Comparison of ENCODE assay signal across 26 cellular contexts in the genomic region with DNA sequence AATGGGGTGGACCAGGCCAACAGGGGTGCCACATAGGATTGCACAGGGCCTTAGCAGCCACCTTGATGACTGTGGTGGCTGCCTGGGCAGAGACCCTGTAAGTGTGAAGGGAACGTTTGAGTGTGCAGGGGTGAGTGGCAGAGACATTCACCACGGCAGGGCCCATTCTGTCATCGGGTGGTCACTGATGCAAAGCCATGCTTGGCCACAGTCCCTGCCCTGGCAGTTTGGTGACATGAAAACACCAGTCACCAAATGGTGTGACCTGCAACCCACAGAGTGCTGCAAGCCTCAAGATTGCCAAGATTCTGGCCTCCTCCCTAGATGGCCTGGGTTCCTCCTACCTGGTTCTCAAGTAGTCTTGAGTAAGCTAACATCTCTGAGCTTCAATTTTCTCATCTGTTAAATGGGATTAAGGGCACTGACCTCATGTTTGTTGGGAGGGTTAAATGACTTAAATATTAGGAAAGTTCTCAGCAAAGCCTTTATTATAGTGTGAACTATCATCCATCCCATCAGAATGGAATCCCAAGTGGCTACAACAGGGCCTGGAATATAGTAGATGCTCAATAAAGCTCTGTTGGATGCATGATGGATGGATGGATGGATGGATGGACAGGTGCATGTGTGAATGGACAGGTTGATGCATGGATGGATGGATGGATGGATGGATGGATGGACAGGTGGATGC. TPM values are rescaled to one million over a fixed set of nuclear protein-coding genes. Genes with fewer than 3 reads are reported as not detected.
DNase-seq lines count a peak whose midpoint lies in the region; ATAC-seq, FAIRE-seq and TF ChIP-seq lines count a peak whose summit lies in the region.
"Had no signal": no experiment of that assay in that cellular context is flagged by ENCODE, and none has a peak within 500 bp of the region (broad histone marks: within the 10 kb centered on the region; RNA-seq: fewer than 3 reads in every experiment).

No MANE protein-coding gene starts in this region.

- no peak overlapping the region for H3K27ac Mint-ChIP-seq in T-helper 17 cell
- H3K27ac Mint-ChIP-seq: CD4-positive, alpha-beta memory T cell; CD4-positive, CD25-positive, alpha-beta regulatory T cell; CD8-positive, alpha-beta memory T cell had no signal

- H3K27me3 ChIP-seq in IMR-90 (ENCODE audit: control insufficient read depth, insufficient read depth, low read length): no peaks in the 10 kb centered on the region
- peaks cover 0 to 29% (median 24%) of the 10 kb centered on the region in 4 experiments; a peak in 6 of 7 replicates for H3K27me3 ChIP-seq in H1 (replicated peaks in 1 of 4; ENCODE audit: control insufficient read depth in 3 of 4, extremely low read depth in 1 of 4, insufficient read depth in 3 of 4, low read length in 3 of 4)
- H3K27me3 ChIP-seq in thyroid gland: no peaks in the 10 kb centered on the region
- no peaks in the 10 kb centered on the region for H3K27me3 ChIP-seq in foreskin keratinocyte
- H3K27me3 ChIP-seq: BE2C, BLaER1 had no signal

- H3K23ac ChIP-seq in IMR-90 (ENCODE audit: low read depth, low read length): no peak overlapping the region
- H3K23ac ChIP-seq in H1 (ENCODE audit: insufficient read length): no peak overlapping the region

- H3K56ac ChIP-seq in IMR-90 (ENCODE audit: extremely low read depth, insufficient read depth, low read length) (no peak overlapping the region), H1 (replicated peaks; ENCODE audit: insufficient read length, low read depth, low read length) (no peak overlapping the region)

- H2AK9ac ChIP-seq in IMR-90 (replicated peaks; ENCODE audit: low read depth, low read length, poor library complexity): peak overlapping the region; percentile 52

- TF ChIP-seq EP300 in H1 (IDR thresholded peaks at IDR 0.05; ENCODE audit: borderline replicate concordance in 1 of 2, low read depth in 2 of 2, low read length in 2 of 2): no peak

- CTCF ChIA-PET in HEK293 (lab: Yijun Ruan, JAX): interaction anchor here (0.6 to 0.7 kb wide), 2 partner anchors 41 to 218 kb away, joined by 3 to 5 read pairs; no protein-coding TSS in a partner anchor
- CTCF ChIA-PET in IMR-90 (lab: Yijun Ruan, JAX): no interaction called here
- CTCF ChIA-PET in H1 (lab: Charles Lee; ENCODE audit: partially characterized antibody): no interaction called here

- no peak overlapping the region for H4K8ac ChIP-seq in IMR-90 (ENCODE audit: low read depth in 2 of 2, low read length in 2 of 2)
- peak overlapping the region; percentile 38; the same call in 1 of the 2 replicates for H4K8ac ChIP-seq in H1 (ENCODE audit: extremely low read depth, insufficient read depth, low read length)

- 36% methylated on average over 2 of the region's 3 CpGs; no CpG with 5 or more reads in 1 of the 2 experiments for WGBS in IMR-90 (ENCODE audit: extremely low coverage in 2 of 2, insufficient read length in 1 of 2), 2 experiments
- 55% methylated on average over 3 of the region's 3 CpGs; no CpG with 5 or more reads in 1 of the 2 experiments for WGBS in H1 (ENCODE audit: extremely low coverage in 1 of 2, insufficient coverage in 1 of 2, insufficient read length in 1 of 2, insufficient replicate concordance in 2 of 2, low coverage in 1 of 2, low lambda C conversion rate in 2 of 2, missing lambda C conversion rate in 1 of 2), 2 experiments
- WGBS in thyroid gland, 2 donors: 13 to 38% methylated on average over 3 of the region's 3 CpGs

- H2AFZ ChIP-seq in IMR-90 (replicated peaks; ENCODE audit: low read length, poor library complexity): no peak overlapping the region
- no peak overlapping the region for H2AFZ ChIP-seq in H1 (ENCODE audit: low read length)

- H3K23me2 ChIP-seq in H1 (ENCODE audit: low read depth, low read length): peaks cover 15% of the 10 kb centered on the region; the same call in 1 of the 2 replicates

- no peak overlapping the region for H2AK5ac ChIP-seq in IMR-90 (ENCODE audit: low read depth, low read length)
- no peak overlapping the region; the same call in 1 of the 2 replicates for H2AK5ac ChIP-seq in H1 (ENCODE audit: low read depth, low read length)

- H3K36me3 ChIP-seq in HEK293 (ENCODE audit: control insufficient read depth in 2 of 2, insufficient read depth in 1 of 2, low read length in 2 of 2) (no peaks in the 10 kb centered on the region), IMR-90 (ENCODE audit: control insufficient read depth, insufficient read depth, low read length) (no peaks in the 10 kb centered on the region), H1 (ENCODE audit: control insufficient read depth in 2 of 4, insufficient read depth in 4 of 4, low read length in 3 of 4) (no peaks in the 10 kb centered on the region; a peak in 1 of 8 replicates), thyroid gland (no peaks in the 10 kb centered on the region)
- H3K36me3 ChIP-seq: BE2C had no signal

- H3K27ac ChIP-seq in HEK293 (ENCODE audit: extremely low read depth, low read depth, low read length) (no peak overlapping the region), IMR-90 (ENCODE audit: insufficient read depth, low read length) (no peak overlapping the region), H1 (ENCODE audit: low read depth, low read length) (no peak overlapping the region), thyroid gland (peak overlapping the region in 1 of 3 donors; percentile 10), foreskin keratinocyte (no peak overlapping the region)
- H3K27ac ChIP-seq: BLaER1 had no signal

- H3K4ac ChIP-seq in IMR-90 (ENCODE audit: low read depth, low read length) (no peak overlapping the region), H1 (replicated peaks; ENCODE audit: insufficient read length, low read depth, low read length) (no peak overlapping the region)

- H2BK20ac ChIP-seq in IMR-90 (ENCODE audit: low read depth, low read length) (no peak overlapping the region), H1 (ENCODE audit: low read length) (no peak overlapping the region)

- H3K4me2 ChIP-seq in IMR-90 (ENCODE audit: low read depth, low read length): no peak overlapping the region
- H3K4me2 ChIP-seq in H1 (ENCODE audit: insufficient read depth in 1 of 2, low read depth in 2 of 2, low read length in 2 of 2): no peak overlapping the region
- H3K4me2 ChIP-seq: BLaER1 had no signal

- H2BK120ac ChIP-seq in IMR-90 (ENCODE audit: low read depth, low read length): no peak overlapping the region
- H2BK120ac ChIP-seq in H1 (replicated peaks; ENCODE audit: low read depth, low read length): no peak overlapping the region

- intact Hi-C loops in IMR-90 (cut with micrococcal nuclease) (no loop called here), thyroid gland (cut with DNase I) (no loop called here)

- no peaks in the 10 kb centered on the region for H3K79me2 ChIP-seq in H1 (ENCODE audit: control insufficient read depth in 1 of 2, insufficient read depth in 2 of 2, low read length in 2 of 2)

- no peak for TF ChIP-seq CTCF in HEK293 (tag by site-specific recombination; IDR thresholded peaks at IDR 0.05)
- TF ChIP-seq CTCF in IMR-90 (conservative IDR thresholded peaks at IDR 0.05; ENCODE audit: low read depth, low read length): no peak
- TF ChIP-seq CTCF in H1 (IDR thresholded peaks at IDR 0.05; ENCODE audit: control extremely low read depth in 1 of 3, insufficient read depth in 1 of 3, low read depth in 1 of 3, low read length in 3 of 3): no peak
- no peak for TF ChIP-seq CTCF in thyroid gland (IDR thresholded peaks at IDR 0.05)
- TF ChIP-seq CTCF in foreskin keratinocyte (conservative IDR thresholded peaks at IDR 0.05): no peak

- H3K4me1 ChIP-seq in HEK293 (ENCODE audit: control insufficient read depth, insufficient read depth, low read length): no peaks in the 10 kb centered on the region
- H3K4me1 ChIP-seq in IMR-90 (ENCODE audit: control insufficient read depth, insufficient read depth, low read length): no peaks in the 10 kb centered on the region
- peaks cover 0 to 3% (median 0%) of the 10 kb centered on the region in 4 experiments; a peak in 2 of 7 replicates for H3K4me1 ChIP-seq in H1 (replicated peaks in 1 of 4; ENCODE audit: control insufficient read depth in 3 of 4, insufficient read depth in 4 of 4, low read length in 3 of 4)
- H3K4me1 ChIP-seq in thyroid gland: peaks cover 0 to 7% of the 10 kb centered on the region in 2 donors
- H3K4me1 ChIP-seq in foreskin keratinocyte: no peaks in the 10 kb centered on the region
- H3K4me1 ChIP-seq: BE2C had no signal

- H3K18ac ChIP-seq in IMR-90 (ENCODE audit: low read depth, low read length): no peak overlapping the region
- no peak overlapping the region for H3K18ac ChIP-seq in H1 (ENCODE audit: extremely low read depth, low read length)

- no peaks in the 10 kb centered on the region for H3K27me3 Mint-ChIP-seq in T-helper 17 cell
- H3K27me3 Mint-ChIP-seq: CD4-positive, alpha-beta memory T cell; CD4-positive, CD25-positive, alpha-beta regulatory T cell; CD8-positive, alpha-beta memory T cell had no signal

- H3K14ac ChIP-seq in IMR-90 (replicated peaks; ENCODE audit: low read depth, low read length) (no peak overlapping the region), H1 (ENCODE audit: insufficient read length) (no peak overlapping the region)

- TF ChIP-seq POLR2A in IMR-90 (IDR thresholded peaks at IDR 0.05; ENCODE audit: low read depth, low read length) (no peak), H1 (IDR thresholded peaks at IDR 0.05; ENCODE audit: control extremely low read depth in 1 of 2, low read depth in 2 of 2, low read length in 2 of 2) (no peak), thyroid gland (IDR thresholded peaks at IDR 0.05) (no peak)

- FAIRE-seq in H1 (lab: Jason Lieb, UNC): no peak
- FAIRE-seq: A204.1, GM12891, GM19239 had no signal

- no peaks in the 10 kb centered on the region for H4K20me1 ChIP-seq in IMR-90 (ENCODE audit: insufficient read depth, low read length)
- H4K20me1 ChIP-seq in H1 (replicated peaks in 1 of 2; ENCODE audit: control insufficient read depth in 1 of 2, insufficient read depth in 2 of 2, low read length in 2 of 2): peaks cover 1 to 29% of the 10 kb centered on the region in 2 experiments

- H4K5ac ChIP-seq in IMR-90 (ENCODE audit: low read depth, low read length) (no peak overlapping the region), H1 (ENCODE audit: insufficient read length, low read depth, low read length) (no peak overlapping the region)

- ATAC-seq in IMR-90 (ENCODE audit: low read depth): no peak
- no peak for ATAC-seq in foreskin keratinocyte
- no peak for ATAC-seq in T-helper 17 cell

- DNase-seq in IMR-90: no peak
- no peak for DNase-seq in H1 (ENCODE audit: low read depth in 1 of 2, low spot score in 2 of 2)
- DNase-seq in thyroid gland: peak; percentile 51 to 77
- no peak for DNase-seq in foreskin keratinocyte
- no peak for DNase-seq in NCI-H748 treated with DMSO at 0.1 percent for 48 hours (lab: John Stamatoyannopoulos, UW)
- DNase-seq in T-helper 17 cell: no peak
- DNase-seq: 8988T; ACHN; BE2C; C1 segment of cervical spinal cord; CD4-positive, alpha-beta memory T cell; CD4-positive, CD25-positive, alpha-beta regulatory T cell; CD8-positive, alpha-beta memory T cell; COR-L47; DMS 273 treated with DMSO at 0.1 percent for 48 hours; DMS153; DMS53; DND-41; EL; GDM1 had no signal

- peaks cover 2% of the 10 kb centered on the region for H3K4me1 Mint-ChIP-seq in T-helper 17 cell
- H3K4me1 Mint-ChIP-seq: CD14-positive monocyte; CD4-positive, alpha-beta memory T cell; CD4-positive, CD25-positive, alpha-beta regulatory T cell; CD8-positive, alpha-beta memory T cell had no signal

- H3K4me3 ChIP-seq in HEK293 (ENCODE audit: low read depth, low read length) (no peak overlapping the region), IMR-90 (ENCODE audit: insufficient read depth, low read depth, low read length) (no peak overlapping the region), H1 (ENCODE audit: extremely low read depth in 1 of 4, insufficient read depth in 2 of 4, low read depth in 3 of 4, low read length in 4 of 4) (no peak overlapping the region), thyroid gland (replicated peaks in 1 of 3) (no peak overlapping the region)
- H3K4me3 ChIP-seq: BLaER1 had no signal

- no peak overlapping the region for H3K9ac ChIP-seq in IMR-90 (ENCODE audit: low read depth, low read length)
- no peak overlapping the region for H3K9ac ChIP-seq in H1 (replicated peaks in 1 of 4; ENCODE audit: extremely low read depth in 1 of 4, low read depth in 3 of 4, low read length in 3 of 4)
- H3K9ac ChIP-seq: BLaER1 had no signal

- H2BK15ac ChIP-seq in IMR-90 (ENCODE audit: low read depth, low read length) (no peak overlapping the region), H1 (ENCODE audit: low read length) (no peak overlapping the region)

- peaks cover 4% of the 10 kb centered on the region; the same call in 1 of the 2 replicates for H3K9me1 ChIP-seq in IMR-90 (ENCODE audit: insufficient read depth, low read length)

- 0 out of 4 replicates have a peak, but pooled peaks cover 0 to 3% of the 10 kb centered on the region in 2 experiments for H3K79me1 ChIP-seq in IMR-90 (ENCODE audit: low read depth in 1 of 2, low read length in 2 of 2)
- H3K79me1 ChIP-seq in H1 (ENCODE audit: low read depth, low read length): no peaks in the 10 kb centered on the region

- H2BK5ac ChIP-seq in IMR-90 (ENCODE audit: low read depth, low read length, poor library complexity, severe bottlenecking): peak overlapping the region; percentile 6
- no peak overlapping the region for H2BK5ac ChIP-seq in H1 (ENCODE audit: low read depth, low read length)

- no peak overlapping the region for H3K4me3 Mint-ChIP-seq in T-helper 17 cell
- H3K4me3 Mint-ChIP-seq: CD14-positive monocyte; CD4-positive, alpha-beta memory T cell; CD4-positive, CD25-positive, alpha-beta regulatory T cell; CD8-positive, alpha-beta memory T cell had no signal

- in situ Hi-C loops in IMR-90 (cut with MboI; ENCODE audit: low sequenced_read_pairs): no loop called here

- TF ChIP-seq RAD21 in IMR-90 (IDR thresholded peaks at IDR 0.05; ENCODE audit: low read length): no peak
- TF ChIP-seq RAD21 in H1 (IDR thresholded peaks at IDR 0.05 in 1 of 2, conservative IDR thresholded peaks at IDR 0.05 in 1 of 2; ENCODE audit: low read depth in 2 of 2, low read length in 2 of 2): no peak

- H2BK12ac ChIP-seq in H1 (ENCODE audit: low read depth, low read length): no peak overlapping the region

- H3K9me3 ChIP-seq in HEK293 (ENCODE audit: control insufficient read depth, insufficient read depth, low read depth, low read length): no peaks in the 10 kb centered on the region
- H3K9me3 ChIP-seq in IMR-90 (ENCODE audit: control insufficient read depth, insufficient read depth, low read length): no peaks in the 10 kb centered on the region
- no peaks in the 10 kb centered on the region for H3K9me3 ChIP-seq in H1 (ENCODE audit: insufficient read depth in 2 of 2, low read depth in 1 of 2, low read length in 1 of 2)
- H3K9me3 ChIP-seq in thyroid gland: no peaks in the 10 kb centered on the region
- H3K9me3 ChIP-seq in T-helper 17 cell (ENCODE audit: control insufficient read depth, low read length, poor library complexity, severe bottlenecking): no peaks in the 10 kb centered on the region
- H3K9me3 ChIP-seq: BE2C, BLaER1 had no signal

- POLR2A ChIA-PET in HEK293 (lab: Yijun Ruan, JAX): no interaction called here
- POLR2A ChIA-PET in IMR-90 (lab: Charles Lee; ENCODE audit: unreplicated experiment): no interaction called here
- POLR2A ChIA-PET in H1 (lab: Charles Lee; ENCODE audit: partially characterized antibody): interaction anchor here (0.7 kb wide), 1 partner anchor 16 kb away, joined by 3 read pairs; no protein-coding TSS in a partner anchor

- H4K91ac ChIP-seq in IMR-90 (ENCODE audit: insufficient read depth, low read depth, low read length) (no peak overlapping the region), H1 (replicated peaks; ENCODE audit: insufficient read length, low read length) (no peak overlapping the region)

- dilution Hi-C loops in IMR-90 (cut with HindIII; ENCODE audit: low sequenced_read_pairs, unreplicated experiment): no loop called here

- no TSS peak for BruUV-seq in IMR-90 (replicated peaks; lab: Mats Ljungman, UMichigan)

- no peaks in the 10 kb centered on the region for H3K36me3 Mint-ChIP-seq in T-helper 17 cell (ENCODE audit: low read depth)
- H3K36me3 Mint-ChIP-seq: CD14-positive monocyte; CD4-positive, alpha-beta memory T cell; CD4-positive, CD25-positive, alpha-beta regulatory T cell; CD8-positive, alpha-beta memory T cell had no signal

RNA-seq across cellular contexts. Expression of a gene that starts 53.0 kb away (rescaled TPM):
- 2.5 and 4.2 TPM in 2 replicates for total RNA-seq in IMR-90 (2012; rRNA removed)
- polyA plus RNA-seq in IMR-90 (2012; rRNA removed): 9.3 and 10.9 TPM in 2 replicates
- 8.0 and 18.4 TPM in 2 replicates for polyA plus RNA-seq in IMR-90 (2012; cell fraction: cytosol; rRNA removed)
- 21.0 and 35.8 TPM in 2 replicates for polyA plus RNA-seq in IMR-90 (2012; cell fraction: nucleus; rRNA removed; ENCODE audit: low replicate concordance)
- 19.5 and 19.6 TPM in 2 replicates for total RNA-seq in H1 (2021; fragmentation: NEBNext Ultra II Directional; extraction: Animal tissue kit (Norgen Biotek cat#: 25700))
- 34.1 and 107 TPM in 2 replicates for polyA plus RNA-seq in H1 (2011; rRNA removed)
- 32.4 TPM for polyA plus RNA-seq in H1 (2011; cell fraction: cytosol; rRNA removed)
- polyA plus RNA-seq in H1 (2011; cell fraction: nucleus; rRNA removed): 76.9 TPM
- polyA plus RNA-seq in H1 (2012, experiment 1 of 2): 11.6 to 26.0 TPM (median 19.7 TPM) in 4 replicates
- polyA plus RNA-seq in H1 (2012, experiment 2 of 2): 38.9 TPM
- polyA plus RNA-seq in H1 (2013, experiment 1 of 2): 15.5 TPM
- polyA plus RNA-seq in H1 (2013, experiment 2 of 2): 18.0 TPM
- 1.8 and 2.5 TPM in 2 replicates for polyA minus RNA-seq in H1 (2011; rRNA and poly(A)+ RNA removed)
- polyA minus RNA-seq in H1 (2011; cell fraction: cytosol; rRNA and poly(A)+ RNA removed): 21.4 TPM
- polyA minus RNA-seq in H1 (2011; cell fraction: nucleus; rRNA and poly(A)+ RNA removed): 16.9 TPM
- total RNA-seq in thyroid gland: 10 to 100 TPM; 62.5 to 89.5 (median 70.0) TPM
- 8.9 and 10.0 TPM in 2 replicates for total RNA-seq in foreskin keratinocyte
- polyA plus RNA-seq in foreskin keratinocyte: 11.7 and 13.2 TPM in 2 replicates
- total RNA-seq in T-helper 17 cell: 1 to 10 TPM; 3.9 to 7.5 TPM

Comparison
In these comparisons a context has a peak if more than half of its experiments do, and no peak if none do; other contexts are left out.
1. DNase-seq: peak in thyroid gland (2 of 2); none in IMR-90 (single experiment), H1 (0 of 2), foreskin keratinocyte (0 of 2), NCI-H748 treated with DMSO at 0.1 percent for 48 hours (single experiment) and T-helper 17 cell (0 of 3).